ENCODE assay signal across 6 cellular contexts in the genomic region with DNA sequence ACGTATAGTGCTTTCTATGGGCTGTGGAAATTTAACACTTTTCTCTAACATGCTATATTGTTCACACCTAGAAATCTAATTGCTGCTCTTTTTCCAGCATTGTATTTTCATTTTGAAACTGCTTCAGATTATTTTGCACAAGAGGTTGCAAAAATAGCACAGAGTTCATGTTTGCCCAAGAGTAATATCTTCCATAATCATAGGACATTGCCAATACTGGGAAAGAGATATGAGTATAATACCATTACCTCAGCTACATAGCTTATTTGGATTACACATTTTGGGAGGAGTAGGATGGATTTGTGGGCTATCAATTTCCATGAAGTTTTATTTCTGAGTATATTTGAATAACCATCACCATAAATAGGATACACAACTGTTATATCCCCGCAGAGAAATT.
"Had no signal": no experiment of that assay in that cellular context is flagged by ENCODE, and none has a peak within 500 bp of the region (broad histone marks: within the 10 kb centered on the region; RNA-seq: fewer than 3 reads in every experiment).

No MANE protein-coding gene starts in this region.

- H3K27ac ChIP-seq: HL-60 had no signal

- DNase-seq: IMR-90, KBM-7 had no signal

- H3K4me3 ChIP-seq: K562 had no signal

- H3K36me3 Mint-ChIP-seq: IgD-negative memory B cell had no signal

- H3K4me1 Mint-ChIP-seq: IgD-negative memory B cell had no signal

- H3K4me3 Mint-ChIP-seq: IgD-negative memory B cell had no signal

- H3K27me3 Mint-ChIP-seq: IgD-negative memory B cell had no signal

- H3K27ac Mint-ChIP-seq: IgD-negative memory B cell had no signal

- ATAC-seq: HepG2, K562 had no signal
